In genomic region chr1:2257245-2257627, GRCh38 we compare ENCODE assay signal across 10 cellular contexts. TPM values are rescaled to one million over a fixed set of nuclear protein-coding genes. Genes with fewer than 3 reads are reported as not detected.
DNase-seq lines count a peak whose midpoint lies in the region; ATAC-seq and TF ChIP-seq lines count a peak whose summit lies in the region.
"Had no signal": no experiment of that assay in that cellular context is flagged by ENCODE, and none has a peak within 500 bp of the region (broad histone marks: within the 10 kb centered on the region; RNA-seq: fewer than 3 reads in every experiment).

No MANE protein-coding gene starts in this region.

- in situ Hi-C loops in SK-MEL-5 (cut with HindIII; ENCODE audit: low pct_unique_long_range_greater_than_20kb, low sequenced_read_pairs): no loop called here

- intact Hi-C loops in CD8-positive, alpha-beta T cell (cut with DNase I, micrococcal nuclease): loop anchor here (1.0 to 2.0 kb wide), 2 partner anchors 12 to 52 kb away; no protein-coding TSS in a partner anchor
- intact Hi-C loops in heart left ventricle (cut with DNase I) (no loop called here), left colon (cut with DNase I, micrococcal nuclease) (no loop called here)

- peak overlapping the region; percentile 97 for H3K27ac ChIP-seq in CD8-positive, alpha-beta T cell (ENCODE audit: low read depth, low read length)
- H3K27ac ChIP-seq in heart left ventricle (peak overlapping the region in 5 of 12 donors; percentile 61 to 93 (median 84)), foreskin keratinocyte (no peak overlapping the region)
- H3K27ac ChIP-seq: ovary had no signal

- peaks cover 3% of the 10 kb centered on the region for H3K9me3 Mint-ChIP-seq in CD8-positive, alpha-beta T cell

- H3K4me3 Mint-ChIP-seq in CD8-positive, alpha-beta T cell: no peak overlapping the region
- no peak overlapping the region for H3K4me3 Mint-ChIP-seq in T-helper 17 cell

- no peak for TF ChIP-seq POLR2A in heart left ventricle (IDR thresholded peaks at IDR 0.05)

- H3K9me3 ChIP-seq in CD8-positive, alpha-beta T cell (ENCODE audit: low read length): peaks cover 9% of the 10 kb centered on the region
- peaks cover 0 to 21% (median 13%) of the 10 kb centered on the region in 12 donors for H3K9me3 ChIP-seq in heart left ventricle
- H3K9me3 ChIP-seq in T-helper 17 cell (ENCODE audit: control insufficient read depth, low read length, poor library complexity, severe bottlenecking): peaks cover 9% of the 10 kb centered on the region
- H3K9me3 ChIP-seq: ovary had no signal

- no peak for TF ChIP-seq CTCF in CD8-positive, alpha-beta T cell (IDR thresholded peaks at IDR 0.05)
- TF ChIP-seq CTCF in heart left ventricle (IDR thresholded peaks at IDR 0.05) (no peak), foreskin keratinocyte (conservative IDR thresholded peaks at IDR 0.05) (no peak)

- no peak overlapping the region for H3K27ac Mint-ChIP-seq in CD8-positive, alpha-beta T cell
- no peak overlapping the region for H3K27ac Mint-ChIP-seq in T-helper 17 cell

- no peak for ATAC-seq in CD8-positive, alpha-beta T cell
- peak in 2 of 4 donors; percentile 13 to 50 for ATAC-seq in heart left ventricle
- ATAC-seq in foreskin keratinocyte: no peak
- no peak for ATAC-seq in left colon
- no peak for ATAC-seq in T-helper 17 cell

- peaks cover 53% of the 10 kb centered on the region for H3K4me1 Mint-ChIP-seq in CD8-positive, alpha-beta T cell (ENCODE audit: low read depth)
- peaks cover 26% of the 10 kb centered on the region for H3K4me1 Mint-ChIP-seq in T-helper 17 cell

- no peaks in the 10 kb centered on the region for H3K27me3 ChIP-seq in CD8-positive, alpha-beta T cell (ENCODE audit: insufficient read depth, low read length)
- H3K27me3 ChIP-seq in heart left ventricle: no peaks in the 10 kb centered on the region
- no peaks in the 10 kb centered on the region for H3K27me3 ChIP-seq in foreskin keratinocyte
- H3K27me3 ChIP-seq: ovary had no signal

- WGBS in heart left ventricle, 4 donors: 76 to 86% (median 80%) methylated on average over 17 to 20 of the region's 20 CpGs

- H3K27me3 Mint-ChIP-seq in CD8-positive, alpha-beta T cell (ENCODE audit: low read depth): no peaks in the 10 kb centered on the region
- no peaks in the 10 kb centered on the region for H3K27me3 Mint-ChIP-seq in T-helper 17 cell

- H3K4me1 ChIP-seq in CD8-positive, alpha-beta T cell (ENCODE audit: insufficient read depth, low read length): peaks cover 80% of the 10 kb centered on the region
- H3K4me1 ChIP-seq in heart left ventricle: peaks cover 0 to 85% (median 62%) of the 10 kb centered on the region in 12 donors
- H3K4me1 ChIP-seq in foreskin keratinocyte: peaks cover 12% of the 10 kb centered on the region

- POLR2A ChIA-PET in CD8-positive, alpha-beta T cell (lab: Charles Lee): interaction anchor here (1.8 to 3.0 kb wide), 6 partner anchors 17 to 289 kb away, joined by 5 to 78 read pairs (median 14); no protein-coding TSS in a partner anchor

- CTCF ChIA-PET in CD8-positive, alpha-beta T cell (lab: Charles Lee): interaction anchor here (2.8 kb wide), 1 partner anchor 23 kb away, joined by 8 read pairs; no protein-coding TSS in a partner anchor

- H3K4me3 ChIP-seq in CD8-positive, alpha-beta T cell (ENCODE audit: low read depth, low read length): no peak overlapping the region
- no peak overlapping the region for H3K4me3 ChIP-seq in heart left ventricle
- H3K4me3 ChIP-seq: ovary had no signal

- peak in 1 of 7 experiments; percentile 19 for DNase-seq in CD8-positive, alpha-beta T cell
- DNase-seq in SK-MEL-5 (ENCODE audit: low read depth, low spot score): peak; percentile 81
- DNase-seq in heart left ventricle: peak in 3 of 5 donors; percentile 58 to 71 (median 70)
- DNase-seq in retina: peak; percentile 58
- no peak for DNase-seq in foreskin keratinocyte
- no peak for DNase-seq in NCI-H1092 (lab: John Stamatoyannopoulos, UW)
- DNase-seq in left colon: no peak
- DNase-seq in T-helper 17 cell: no peak
- DNase-seq: SHP77 had no signal

- H3K36me3 ChIP-seq in CD8-positive, alpha-beta T cell (ENCODE audit: insufficient read depth, low read length): no peaks in the 10 kb centered on the region
- peaks cover 0 to 11% (median 0%) of the 10 kb centered on the region in 9 donors for H3K36me3 ChIP-seq in heart left ventricle
- H3K36me3 ChIP-seq: ovary had no signal

- H3K36me3 Mint-ChIP-seq in CD8-positive, alpha-beta T cell: peaks cover 25% of the 10 kb centered on the region
- peaks cover 2% of the 10 kb centered on the region for H3K36me3 Mint-ChIP-seq in T-helper 17 cell (ENCODE audit: low read depth)

RNA-seq across cellular contexts. Expression of gene SKI, which starts 29.1 kb away (rescaled TPM):
- 100 to 1,000 TPM; 361 to 383 TPM for total RNA-seq in CD8-positive, alpha-beta T cell
- 3.9 and 4.4 TPM in 2 replicates for total RNA-seq in SK-MEL-5 (2014; rRNA removed; shearing (Covaris generic))
- polyA plus RNA-seq in SK-MEL-5 (2015; cell fraction: cytosol; rRNA removed): 37.2 and 51.7 TPM in 2 replicates
- 19.2 and 20.4 TPM in 2 replicates for polyA plus RNA-seq in SK-MEL-5 (2015; cell fraction: nucleus; rRNA removed)
- total RNA-seq in heart left ventricle: 10 to 100 TPM; 28.8 to 52.7 (median 41.3) TPM
- 10 to 100 TPM; 16.9 to 28.7 TPM for polyA plus RNA-seq in heart left ventricle
- 23.8 and 24.6 TPM in 2 replicates for total RNA-seq in foreskin keratinocyte
- polyA plus RNA-seq in foreskin keratinocyte: 9.3 and 10.7 TPM in 2 replicates
- 10 to 100 TPM; 30.2 to 35.5 TPM for total RNA-seq in left colon
- 100 to 1,000 TPM; 183 to 215 TPM for total RNA-seq in T-helper 17 cell

Comparison
In these comparisons a context has a peak if more than half of its experiments do, and no peak if none do; other contexts are left out.
1. DNase-seq: peak in SK-MEL-5 (single experiment), heart left ventricle (3 of 5) and retina (single experiment); none in foreskin keratinocyte (0 of 2), NCI-H1092 (single experiment), left colon (0 of 2) and T-helper 17 cell (0 of 3).
2. intact Hi-C loops: an anchor here in CD8-positive, alpha-beta T cell (1.0 to 2.0 kb wide); none called in heart left ventricle and left colon.